In the genomic region with DNA sequence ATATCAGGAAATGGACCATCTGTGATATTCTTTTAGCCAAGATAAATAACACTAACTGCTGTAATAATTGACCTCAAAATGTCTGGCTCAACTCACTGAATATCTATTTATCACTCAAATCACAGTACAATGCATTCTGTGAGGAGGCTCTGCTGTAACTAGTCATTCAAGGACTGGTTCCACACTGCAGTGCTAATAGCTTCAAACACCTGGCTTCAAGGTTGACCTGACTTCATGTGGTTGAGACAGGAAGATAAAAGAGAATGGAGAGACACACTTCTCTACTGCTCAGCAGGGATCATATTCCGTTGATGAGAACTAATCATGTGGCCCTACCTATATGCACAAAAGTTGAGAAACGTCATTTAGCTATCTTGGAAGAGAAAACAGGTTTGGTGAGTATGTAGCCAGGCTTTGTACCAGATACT, we compare ENCODE assay signal across 11 cellular contexts. TPM values are rescaled to one million over a fixed set of nuclear protein-coding genes. Genes with fewer than 3 reads are reported as not detected.
A peak's percentile ranks its signal among the peaks of the same experiment; 100 is the strongest.
DNase-seq lines count a peak whose midpoint lies in the region; ATAC-seq and TF ChIP-seq lines count a peak whose summit lies in the region.
"Had no signal": no experiment of that assay in that cellular context is flagged by ENCODE, and none has a peak within 500 bp of the region (broad histone marks: within the 10 kb centered on the region; RNA-seq: fewer than 3 reads in every experiment).

No MANE protein-coding gene starts in this region.

- TF ChIP-seq EP300 in upper lobe of left lung (IDR thresholded peaks at IDR 0.05) = no peak

- TF ChIP-seq POLR2A in upper lobe of left lung (IDR thresholded peaks at IDR 0.05) = no peak

- 52 to 76% methylated on average over 2 of the region's 2 CpGs for WGBS in upper lobe of left lung, 2 donors

- H3K9me3 ChIP-seq in upper lobe of left lung = no peaks in the 10 kb centered on the region

- H3K4me3 ChIP-seq in AG10803 (ENCODE audit: low read length) = no peak overlapping the region
- no peak overlapping the region for H3K4me3 ChIP-seq in epithelial cell of esophagus (ENCODE audit: low read length)
- no peak overlapping the region for H3K4me3 ChIP-seq in upper lobe of left lung

- ATAC-seq in GM19455 (IDR thresholded peaks at IDR 0.05; ENCODE audit: unreplicated experiment) (peak; percentile 35), upper lobe of left lung (ENCODE audit: low FRiP score in 2 of 2) (no peak)

- TF ChIP-seq CTCF in AG10803 (conservative IDR thresholded peaks at IDR 0.05; ENCODE audit: low read length) (no peak), epithelial cell of esophagus (IDR thresholded peaks at IDR 0.05; ENCODE audit: insufficient read depth, low read depth, low read length, missing control alignments) (no peak), HFFc6 (IDR thresholded peaks at IDR 0.05) (no peak), upper lobe of left lung (IDR thresholded peaks at IDR 0.05) (no peak)

- H3K4me1 ChIP-seq in upper lobe of left lung = peaks cover 4 to 16% (median 14%) of the 10 kb centered on the region in 4 donors

- H3K27ac ChIP-seq in upper lobe of left lung = peak overlapping the region in 1 of 4 donors; percentile 56

- peaks cover 81% of the 10 kb centered on the region for H3K4me1 Mint-ChIP-seq in HFFc6 (ENCODE audit: low read depth)

- no peak overlapping the region; the same call in 1 of the 2 replicates for H3K27ac Mint-ChIP-seq in HFFc6
- H3K27ac Mint-ChIP-seq: activated CD4-positive, alpha-beta T cell treated with anti-CD3 and anti-CD28 coated beads, Interleukin-2, amount 10 ng/mL, durations not matched to agents 24 days and 14 days had no signal

- H3K4me3 Mint-ChIP-seq in HFFc6 = no peak overlapping the region
- H3K4me3 Mint-ChIP-seq: activated CD4-positive, alpha-beta T cell treated with anti-CD3 and anti-CD28 coated beads, Interleukin-2, amount 10 ng/mL, durations not matched to agents 24 days and 14 days had no signal

- no peaks in the 10 kb centered on the region for H3K9me3 Mint-ChIP-seq in HFFc6
- H3K9me3 Mint-ChIP-seq: activated CD4-positive, alpha-beta T cell treated with anti-CD3 and anti-CD28 coated beads, Interleukin-2, amount 10 ng/mL, durations not matched to agents 24 days and 14 days had no signal

- no peaks in the 10 kb centered on the region for H3K27me3 ChIP-seq in upper lobe of left lung

- DNase-seq in AG10803 (ENCODE audit: low read depth) (peak; percentile 61), NCI-H146 treated with DMSO at 0.1 percent for 48 hours (lab: John Stamatoyannopoulos, UW; ENCODE audit: unreplicated experiment) (peak; percentile 77), epithelial cell of esophagus (ENCODE audit: low read depth) (peak; percentile 83), HFFc6 (no peak), AG08396 (ENCODE audit: low spot score) (no peak), upper lobe of left lung (no peak)
- no peak for DNase-seq in activated CD4-positive, alpha-beta T cell treated with anti-CD3 and anti-CD28 coated beads, Interleukin-2, amount 50 U/mL, for 4 hours
- DNase-seq: activated CD4-positive, alpha-beta T cell treated with anti-CD3 and anti-CD28 coated beads, Interleukin-2, amount 10 ng/mL, durations not matched to agents 24 days and 14 days; DND-41 had no signal

- H3K27me3 Mint-ChIP-seq in HFFc6 (ENCODE audit: insufficient read depth) = peaks cover 2% of the 10 kb centered on the region; the same call in 1 of the 2 replicates

- H3K36me3 ChIP-seq in upper lobe of left lung = no peaks in the 10 kb centered on the region

- peaks cover 10% of the 10 kb centered on the region for H3K36me3 Mint-ChIP-seq in HFFc6 (ENCODE audit: low read depth)

RNA-seq across cellular contexts. Expression of a gene that starts 3.4 kb away (rescaled TPM):
- 100 to 1,000 TPM; 110 to 184 (median 160) TPM for total RNA-seq in HFFc6 (2021; fragmentation: NEBNext Ultra II Directional; extraction: Animal tissue kit (Norgen Biotek cat#: 25700))
- 100 to 1,000 TPM in 1 of 6 donors, 10 to 100 TPM in 5; 42.4 to 104 (median 60.9) TPM for total RNA-seq in upper lobe of left lung

RNA-seq across cellular contexts. Expression of a gene that starts 45.0 kb away (rescaled TPM):
- total RNA-seq in HFFc6 (2021; fragmentation: NEBNext Ultra II Directional; extraction: Animal tissue kit (Norgen Biotek cat#: 25700)) = under 1 TPM; 0.17 to 0.73 (median 0.48) TPM
- total RNA-seq in upper lobe of left lung = under 1 TPM in 1 of 6 donors, not detected in 5; 0.23 TPM
- total RNA-seq: activated CD4-positive, alpha-beta T cell treated with anti-CD3 and anti-CD28 coated beads, Interleukin-2, amount 10 ng/mL, durations not matched to agents 24 days and 14 days; HT1080 had no signal

Comparison
In these comparisons a context has a peak if more than half of its experiments do, and no peak if none do; other contexts are left out.
1. DNase-seq: peak in AG10803 (single experiment), NCI-H146 treated with DMSO at 0.1 percent for 48 hours (single experiment) and epithelial cell of esophagus (single experiment); none in HFFc6 (single experiment), AG08396 (single experiment), upper lobe of left lung (0 of 2) and activated CD4-positive, alpha-beta T cell treated with anti-CD3 and anti-CD28 coated beads, Interleukin-2, amount 50 U/mL, for 4 hours (0 of 2).